In genomic region chr20:51560550-51561307, GRCh38 we compare ENCODE assay signal across 13 cellular contexts.
A peak's percentile ranks its signal among the peaks of the same experiment; 100 is the strongest.
DNase-seq lines count a peak whose midpoint lies in the region; ATAC-seq and TF ChIP-seq lines count a peak whose summit lies in the region.
"Had no signal": no experiment of that assay in that cellular context is flagged by ENCODE, and none has a peak within 500 bp of the region (broad histone marks: within the 10 kb centered on the region; RNA-seq: fewer than 3 reads in every experiment).

No MANE protein-coding gene starts in this region.

- CTCF ChIA-PET in HEK293 (lab: Yijun Ruan, JAX): no interaction called here
- CTCF ChIA-PET in activated naive CD4-positive, alpha-beta T cell treated with anti-CD3 and anti-CD28 coated beads, Interleukin-2, amount 10 ng/mL, durations not matched to agents 7 days and 5 days (lab: Charles Lee): no interaction called here

- no peak for ATAC-seq in central memory CD8-positive, alpha-beta T cell (replicated peaks; ENCODE audit: extremely low read depth, poor library complexity, severe bottlenecking)
- no peak for ATAC-seq in HG02973 (IDR thresholded peaks at IDR 0.05; ENCODE audit: unreplicated experiment)
- ATAC-seq: left colon had no signal

- no peaks in the 10 kb centered on the region for H3K79me2 ChIP-seq in ACC112 (ENCODE audit: control insufficient read depth, insufficient read depth, low read length, unreplicated experiment)

- peak overlapping the region; percentile 68 for H3K4me3 Mint-ChIP-seq in central memory CD8-positive, alpha-beta T cell
- peak overlapping the region; percentile 77 to 81 (median 80) for H3K4me3 Mint-ChIP-seq in nephron
- H3K4me3 Mint-ChIP-seq in activated naive CD4-positive, alpha-beta T cell treated with anti-CD3 and anti-CD28 coated beads, Interleukin-2, amount 10 ng/mL, durations not matched to agents 7 days and 5 days: no peak overlapping the region

- no peaks in the 10 kb centered on the region for H3K9me3 Mint-ChIP-seq in central memory CD8-positive, alpha-beta T cell
- H3K9me3 Mint-ChIP-seq in nephron: peaks cover 2% of the 10 kb centered on the region
- H3K9me3 Mint-ChIP-seq in activated naive CD4-positive, alpha-beta T cell treated with anti-CD3 and anti-CD28 coated beads, Interleukin-2, amount 10 ng/mL, durations not matched to agents 7 days and 5 days: no peaks in the 10 kb centered on the region

- H3K4me1 ChIP-seq in ACC112 (ENCODE audit: control insufficient read depth, insufficient read depth, low read length, unreplicated experiment) (peaks cover 28% of the 10 kb centered on the region), HEK293 (ENCODE audit: control insufficient read depth, insufficient read depth, low read length) (peaks cover 12% of the 10 kb centered on the region)

- H3K9me3 ChIP-seq in HEK293 (ENCODE audit: control insufficient read depth, insufficient read depth, low read depth, low read length): no peaks in the 10 kb centered on the region
- H3K9me3 ChIP-seq: thyroid gland had no signal

- H2AFZ ChIP-seq in ACC112 (ENCODE audit: low read length, unreplicated experiment): no peak overlapping the region

- TF ChIP-seq CTCF in HEK293 (tag by site-specific recombination; IDR thresholded peaks at IDR 0.05) (no peak), nephron (IDR thresholded peaks at IDR 0.05; ENCODE audit: unreplicated experiment in 3 of 3) (no peak)

- no peaks in the 10 kb centered on the region for H3K36me3 Mint-ChIP-seq in central memory CD8-positive, alpha-beta T cell (ENCODE audit: insufficient read depth)
- no peaks in the 10 kb centered on the region for H3K36me3 Mint-ChIP-seq in nephron (ENCODE audit: low read depth)
- H3K36me3 Mint-ChIP-seq in activated naive CD4-positive, alpha-beta T cell treated with anti-CD3 and anti-CD28 coated beads, Interleukin-2, amount 10 ng/mL, durations not matched to agents 7 days and 5 days: no peaks in the 10 kb centered on the region

- no peaks in the 10 kb centered on the region for H3K36me3 ChIP-seq in ACC112 (ENCODE audit: insufficient read depth, low read length)
- no peaks in the 10 kb centered on the region for H3K36me3 ChIP-seq in HEK293 (ENCODE audit: control insufficient read depth in 2 of 2, insufficient read depth in 1 of 2, low read length in 2 of 2)
- H3K36me3 ChIP-seq: thyroid gland had no signal

- no peak for DNase-seq in central memory CD8-positive, alpha-beta T cell (ENCODE audit: low spot score in 2 of 2)
- no peak for DNase-seq in germinal center (ENCODE audit: low spot score)
- no peak for DNase-seq in activated naive CD4-positive, alpha-beta T cell treated with anti-CD3 and anti-CD28 coated beads, Interleukin-2, amount 10 ng/mL, durations not matched to agents 7 days and 5 days
- no peak for DNase-seq in LoVo (ENCODE audit: low spot score)
- DNase-seq: HCEC 1CT; NCI-H2107; stimulated activated CD4-positive, alpha-beta T cell treated with anti-CD3 and anti-CD28 coated beads, Interleukin-15, amount 100 ng/mL, for 24 hours had no signal

- H3K27ac Mint-ChIP-seq in central memory CD8-positive, alpha-beta T cell (ENCODE audit: low read depth): no peak overlapping the region
- peak overlapping the region in 1 of 3 experiments; percentile 19 for H3K27ac Mint-ChIP-seq in nephron
- no peak overlapping the region for H3K27ac Mint-ChIP-seq in activated naive CD4-positive, alpha-beta T cell treated with anti-CD3 and anti-CD28 coated beads, Interleukin-2, amount 10 ng/mL, durations not matched to agents 7 days and 5 days

- H3K4me3 ChIP-seq in ACC112 (ENCODE audit: low read depth, low read length): peak overlapping the region; percentile 78
- H3K4me3 ChIP-seq in HEK293 (ENCODE audit: low read depth, low read length): no peak overlapping the region

- H3K27ac ChIP-seq in ACC112 (ENCODE audit: low read depth, low read length) (no peak overlapping the region), HEK293 (ENCODE audit: extremely low read depth, low read depth, low read length) (no peak overlapping the region)

- peaks cover 47% of the 10 kb centered on the region for H3K27me3 Mint-ChIP-seq in central memory CD8-positive, alpha-beta T cell
- H3K27me3 Mint-ChIP-seq in nephron (ENCODE audit: low read depth): peaks cover 49% of the 10 kb centered on the region
- H3K27me3 Mint-ChIP-seq in activated naive CD4-positive, alpha-beta T cell treated with anti-CD3 and anti-CD28 coated beads, Interleukin-2, amount 10 ng/mL, durations not matched to agents 7 days and 5 days: peaks cover 90% of the 10 kb centered on the region

- POLR2A ChIA-PET in HEK293 (lab: Yijun Ruan, JAX): interaction anchor here (0.6 kb wide), 1 partner anchor 150 kb away, joined by 4 read pairs; no protein-coding TSS in a partner anchor

- H3K27me3 ChIP-seq in ACC112 (ENCODE audit: insufficient read depth, low read length): no peaks in the 10 kb centered on the region
- H3K27me3 ChIP-seq: thyroid gland had no signal

- H3K4me1 Mint-ChIP-seq in central memory CD8-positive, alpha-beta T cell: peaks cover 12% of the 10 kb centered on the region
- peaks cover 40% of the 10 kb centered on the region for H3K4me1 Mint-ChIP-seq in nephron
- H3K4me1 Mint-ChIP-seq in activated naive CD4-positive, alpha-beta T cell treated with anti-CD3 and anti-CD28 coated beads, Interleukin-2, amount 10 ng/mL, durations not matched to agents 7 days and 5 days: peaks cover 20% of the 10 kb centered on the region

TF ChIP-seq in HEK293, 187 proteins besides CTCF, POLR2A, EP300 and RAD21:
- TF ChIP-seq ZFHX2 (tag by site-specific recombination; conservative IDR thresholded peaks at IDR 0.05): peak; percentile 59
- TF ChIP-seq KLF10 (tag by site-specific recombination; IDR thresholded peaks at IDR 0.05): no peak
TF ChIP-seq in HEK293: peak in this region for 1.
